14 cellular contexts compared by ENCODE assay signal in genomic region chr17:79521225-79521624, GRCh38.
A peak's percentile ranks its signal among the peaks of the same experiment; 100 is the strongest.
DNase-seq lines count a peak whose midpoint lies in the region; ATAC-seq, FAIRE-seq and TF ChIP-seq lines count a peak whose summit lies in the region.
"Had no signal": no experiment of that assay in that cellular context is flagged by ENCODE, and none has a peak within 500 bp of the region (broad histone marks: within the 10 kb centered on the region; RNA-seq: fewer than 3 reads in every experiment).

No MANE protein-coding gene starts in this region.

- DNase-seq in GM12878 (ENCODE audit: low read depth, low spot score) = no peak
- DNase-seq in endodermal cell = no peak
- no peak for DNase-seq in naive thymus-derived CD4-positive, alpha-beta T cell
- no peak for DNase-seq in T-helper 2 cell treated with Interferon-gamma antibody and Interleukin-4, amounts not matched to agents 5 μg/mL and 100 μg/mL, for 36 hours (ENCODE audit: low spot score)
- no peak for DNase-seq in H54 (ENCODE audit: insufficient read length, low spot score)
- DNase-seq: AML-193; Caco-2; CD8-positive, alpha-beta memory T cell; DMS53; GF-D8; GOT3 had no signal

- TF ChIP-seq POLR2A in GM12878 (IDR thresholded peaks at IDR 0.05; ENCODE audit: low read depth, low read length) = no peak
- TF ChIP-seq POLR2A in H54 (IDR thresholded peaks at IDR 0.05; ENCODE audit: low read depth, low read length) = no peak

- H3K9ac ChIP-seq in GM12878 (ENCODE audit: control insufficient read depth, insufficient read depth, low read length) (no peak overlapping the region), endodermal cell (ENCODE audit: extremely low read depth, low read length, poor library complexity, severe bottlenecking) (no peak overlapping the region)
- H3K9ac ChIP-seq: BLaER1 had no signal

- TF ChIP-seq EP300 in GM12878 (IDR thresholded peaks at IDR 0.05; ENCODE audit: borderline replicate concordance in 1 of 2, control insufficient read depth in 1 of 2, low read depth in 2 of 2, low read length in 2 of 2) = no peak

- H3K9me3 ChIP-seq in HEK293 (ENCODE audit: control insufficient read depth, insufficient read depth, low read depth, low read length) = no peaks in the 10 kb centered on the region
- H3K9me3 ChIP-seq in GM12878 (replicated peaks; ENCODE audit: control insufficient read depth, insufficient read depth, low read length) = no peaks in the 10 kb centered on the region
- no peaks in the 10 kb centered on the region for H3K9me3 ChIP-seq in endodermal cell (ENCODE audit: control insufficient read depth, low read length)
- H3K9me3 ChIP-seq in naive thymus-derived CD4-positive, alpha-beta T cell (ENCODE audit: control insufficient read depth in 2 of 3, low read length in 3 of 3) = no peaks in the 10 kb centered on the region
- H3K9me3 ChIP-seq: BLaER1, Caco-2 had no signal

- TF ChIP-seq RAD21 in GM12878 (IDR thresholded peaks at IDR 0.05; ENCODE audit: insufficient read depth, low read depth, low read length) = no peak

- H3K4me3 Mint-ChIP-seq in endodermal cell = no peak overlapping the region
- no peak overlapping the region for H3K4me3 Mint-ChIP-seq in naive thymus-derived CD4-positive, alpha-beta T cell
- no peak overlapping the region for H3K4me3 Mint-ChIP-seq in T-helper 2 cell treated with Interferon-gamma antibody and Interleukin-4, amounts not matched to agents 5 μg/mL and 100 μg/mL, for 36 hours
- H3K4me3 Mint-ChIP-seq: CD8-positive, alpha-beta memory T cell had no signal

- CTCF ChIA-PET in HEK293 (lab: Yijun Ruan, JAX) = no interaction called here
- CTCF ChIA-PET in GM12878 (lab: Yijun Ruan, JAX) = no interaction called here
- CTCF ChIA-PET in naive thymus-derived CD4-positive, alpha-beta T cell (lab: Charles Lee) = no interaction called here

- FAIRE-seq in GM12878 (lab: Jason Lieb, UNC) = no peak
- FAIRE-seq in H54 (lab: Jason Lieb, UNC) = no peak

- whole genome bisulfite sequencing in GM12878 (ENCODE audit: insufficient coverage, insufficient replicate concordance, low lambda C conversion rate, missing lambda C conversion rate) = 30% methylated on average over 4 of the region's 4 CpGs
- 87 to 90% methylated on average over 4 of the region's 4 CpGs for WGBS in endodermal cell (ENCODE audit: insufficient coverage in 1 of 2, insufficient read length in 1 of 2), 2 experiments

- H2AFZ ChIP-seq in GM12878 (ENCODE audit: control insufficient read depth, low read depth, low read length) = no peak overlapping the region

- H3K27ac Mint-ChIP-seq in endodermal cell = no peak overlapping the region
- H3K27ac Mint-ChIP-seq in naive thymus-derived CD4-positive, alpha-beta T cell = no peak overlapping the region
- H3K27ac Mint-ChIP-seq in T-helper 2 cell treated with Interferon-gamma antibody and Interleukin-4, amounts not matched to agents 5 μg/mL and 100 μg/mL, for 36 hours = no peak overlapping the region
- H3K27ac Mint-ChIP-seq: CD8-positive, alpha-beta memory T cell had no signal

- no peaks in the 10 kb centered on the region for H3K9me3 Mint-ChIP-seq in endodermal cell
- peaks cover 0 to 1% (median 0%) of the 10 kb centered on the region in 11 donors for H3K9me3 Mint-ChIP-seq in naive thymus-derived CD4-positive, alpha-beta T cell
- no peaks in the 10 kb centered on the region for H3K9me3 Mint-ChIP-seq in T-helper 2 cell treated with Interferon-gamma antibody and Interleukin-4, amounts not matched to agents 5 μg/mL and 100 μg/mL, for 36 hours
- H3K9me3 Mint-ChIP-seq: CD8-positive, alpha-beta memory T cell had no signal

- POLR2A ChIA-PET in HEK293 (lab: Yijun Ruan, JAX) (no interaction called here), GM12878 (lab: Charles Lee) (no interaction called here)
- POLR2A ChIA-PET in naive thymus-derived CD4-positive, alpha-beta T cell (lab: Charles Lee) = no interaction called here

- H3K27me3 ChIP-seq in GM12878 (replicated peaks in 1 of 2; ENCODE audit: control insufficient read depth in 2 of 2, insufficient read depth in 2 of 2, low read length in 1 of 2) (peaks cover 9 to 13% of the 10 kb centered on the region in 2 experiments; a peak in 3 of 4 replicates), endodermal cell (ENCODE audit: control insufficient read depth, insufficient read depth, low read length, poor library complexity, severe bottlenecking) (no peaks in the 10 kb centered on the region)
- H3K27me3 ChIP-seq in naive thymus-derived CD4-positive, alpha-beta T cell (ENCODE audit: control insufficient read depth in 2 of 2, insufficient read depth in 2 of 2, low read length in 2 of 2) = no peaks in the 10 kb centered on the region

- intact Hi-C loops in GM12878 (cut with micrococcal nuclease; ENCODE audit: unreplicated experiment) = no loop called here
- intact Hi-C loops in naive thymus-derived CD4-positive, alpha-beta T cell (cut with micrococcal nuclease) = no loop called here

- no peaks in the 10 kb centered on the region for H3K36me3 Mint-ChIP-seq in endodermal cell (ENCODE audit: low read depth)
- H3K36me3 Mint-ChIP-seq in naive thymus-derived CD4-positive, alpha-beta T cell = no peaks in the 10 kb centered on the region
- H3K36me3 Mint-ChIP-seq in T-helper 2 cell treated with Interferon-gamma antibody and Interleukin-4, amounts not matched to agents 5 μg/mL and 100 μg/mL, for 36 hours (ENCODE audit: low read depth) = no peaks in the 10 kb centered on the region
- H3K36me3 Mint-ChIP-seq: CD8-positive, alpha-beta memory T cell had no signal

- SMC1A ChIA-PET in GM12878 (lab: Charles Lee; ENCODE audit: uncharacterized antibody, unreplicated experiment) = no interaction called here

- no peak overlapping the region for H3K4me2 ChIP-seq in GM12878 (ENCODE audit: control insufficient read depth, insufficient read depth)
- H3K4me2 ChIP-seq: BLaER1 had no signal

- no peaks in the 10 kb centered on the region for H3K4me1 Mint-ChIP-seq in endodermal cell
- H3K4me1 Mint-ChIP-seq in naive thymus-derived CD4-positive, alpha-beta T cell = no peaks in the 10 kb centered on the region
- H3K4me1 Mint-ChIP-seq in T-helper 2 cell treated with Interferon-gamma antibody and Interleukin-4, amounts not matched to agents 5 μg/mL and 100 μg/mL, for 36 hours (ENCODE audit: low read depth) = no peaks in the 10 kb centered on the region

- no peak overlapping the region for H3K27ac ChIP-seq in HEK293 (ENCODE audit: extremely low read depth, low read depth, low read length)
- H3K27ac ChIP-seq in GM12878 (ENCODE audit: control insufficient read depth, insufficient read depth) = no peak overlapping the region
- H3K27ac ChIP-seq in endodermal cell (ENCODE audit: low read depth, low read length) = peak overlapping the region; percentile 80
- H3K27ac ChIP-seq in naive thymus-derived CD4-positive, alpha-beta T cell (ENCODE audit: low read depth, low read length) = no peak overlapping the region
- H3K27ac ChIP-seq: BLaER1 had no signal

- H3K36me3 ChIP-seq in HEK293 (ENCODE audit: control insufficient read depth in 2 of 2, insufficient read depth in 1 of 2, low read length in 2 of 2) = no peaks in the 10 kb centered on the region
- no peaks in the 10 kb centered on the region for H3K36me3 ChIP-seq in GM12878 (ENCODE audit: control insufficient read depth in 2 of 2, insufficient read depth in 2 of 2, low read length in 1 of 2)
- H3K36me3 ChIP-seq in endodermal cell (ENCODE audit: control insufficient read depth, insufficient read depth, low read length) = no peaks in the 10 kb centered on the region
- no peaks in the 10 kb centered on the region for H3K36me3 ChIP-seq in naive thymus-derived CD4-positive, alpha-beta T cell (ENCODE audit: control insufficient read depth in 2 of 3, insufficient read depth in 3 of 3, low read length in 3 of 3)
- H3K36me3 ChIP-seq: BLaER1 had no signal

- in situ Hi-C loops in GM12878 (cut with MboI) = no loop called here

- TF ChIP-seq CTCF in HEK293 (tag by site-specific recombination; IDR thresholded peaks at IDR 0.05) = no peak
- TF ChIP-seq CTCF in GM12878 (IDR thresholded peaks at IDR 0.05 in 2 of 3, conservative IDR thresholded peaks at IDR 0.05 in 1 of 3; ENCODE audit: control insufficient read depth in 2 of 3, extremely low read depth in 1 of 3, insufficient read depth in 1 of 3, low read depth in 3 of 3, low read length in 3 of 3) = no peak
- TF ChIP-seq CTCF in endodermal cell (conservative IDR thresholded peaks at IDR 0.05) = no peak

- RAD21 ChIA-PET in GM12878 (lab: Charles Lee; ENCODE audit: unreplicated experiment) = no interaction called here

- ATAC-seq in GM12878 (no peak), HG03025 (IDR thresholded peaks at IDR 0.05; ENCODE audit: low FRiP score, unreplicated experiment) (no peak)
- ATAC-seq in naive thymus-derived CD4-positive, alpha-beta T cell = no peak

- H3K79me2 ChIP-seq in GM12878 (ENCODE audit: control insufficient read depth, insufficient read depth, low read length) = no peaks in the 10 kb centered on the region

- H3K27me3 Mint-ChIP-seq in endodermal cell (ENCODE audit: insufficient read depth) = no peaks in the 10 kb centered on the region
- H3K27me3 Mint-ChIP-seq in naive thymus-derived CD4-positive, alpha-beta T cell = peaks cover 5 to 27% (median 17%) of the 10 kb centered on the region in 5 donors
- peaks cover 10% of the 10 kb centered on the region for H3K27me3 Mint-ChIP-seq in T-helper 2 cell treated with Interferon-gamma antibody and Interleukin-4, amounts not matched to agents 5 μg/mL and 100 μg/mL, for 36 hours (ENCODE audit: low read depth)

- H3K4me1 ChIP-seq in HEK293 (ENCODE audit: control insufficient read depth, insufficient read depth, low read length) (no peaks in the 10 kb centered on the region), GM12878 (ENCODE audit: control insufficient read depth, insufficient read depth, low read length) (no peaks in the 10 kb centered on the region), endodermal cell (ENCODE audit: control insufficient read depth, insufficient read depth, low read length) (no peaks in the 10 kb centered on the region)
- H3K4me1 ChIP-seq in naive thymus-derived CD4-positive, alpha-beta T cell (ENCODE audit: control insufficient read depth in 2 of 2, insufficient read depth in 2 of 2, low read length in 2 of 2) = no peaks in the 10 kb centered on the region
- H3K4me1 ChIP-seq: Caco-2 had no signal

- H3K4me3 ChIP-seq in HEK293 (ENCODE audit: low read depth, low read length) (no peak overlapping the region), GM12878 (no peak overlapping the region), endodermal cell (ENCODE audit: low read length) (no peak overlapping the region)
- H3K4me3 ChIP-seq in naive thymus-derived CD4-positive, alpha-beta T cell (ENCODE audit: low read length) = no peak overlapping the region
- H3K4me3 ChIP-seq: BLaER1 had no signal

- no TSS peak for BruUV-seq in GM12878 (replicated peaks; lab: Mats Ljungman, UMichigan)

- H4K20me1 ChIP-seq in GM12878 (ENCODE audit: control insufficient read depth, insufficient read depth) = no peaks in the 10 kb centered on the region
- H4K20me1 ChIP-seq: BLaER1 had no signal
